11 cellular contexts compared by ENCODE assay signal in the genomic region with DNA sequence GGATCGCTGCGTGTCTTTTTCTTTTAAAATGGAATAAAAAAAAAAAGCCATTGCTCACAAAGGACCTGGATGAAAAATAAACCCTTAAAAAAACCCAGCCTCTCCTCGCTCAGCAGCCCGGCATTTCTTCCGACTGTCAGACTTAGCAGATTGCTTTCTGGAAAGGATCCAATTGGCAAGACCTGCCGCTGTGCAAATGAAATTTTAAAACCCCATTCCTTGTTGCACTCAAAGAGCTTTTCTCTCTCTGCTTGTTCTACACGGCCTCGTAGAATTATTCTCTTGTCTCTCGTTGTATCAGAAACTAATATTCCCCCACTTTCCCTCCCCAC.
A peak's percentile ranks its signal among the peaks of the same experiment; 100 is the strongest.
DNase-seq lines count a peak whose midpoint lies in the region; ATAC-seq and TF ChIP-seq lines count a peak whose summit lies in the region.
"Had no signal": no experiment of that assay in that cellular context is flagged by ENCODE, and none has a peak within 500 bp of the region (broad histone marks: within the 10 kb centered on the region; RNA-seq: fewer than 3 reads in every experiment).

No MANE protein-coding gene starts in this region.

- no peaks in the 10 kb centered on the region for H3K36me3 Mint-ChIP-seq in GM23338 (ENCODE audit: low read depth)

- H4K20me1 ChIP-seq in GM23338 (replicated peaks; ENCODE audit: insufficient read depth), result no peaks in the 10 kb centered on the region

- no peaks in the 10 kb centered on the region for H3K9me3 ChIP-seq in psoas muscle

- DNase-seq in GM23338 (ENCODE audit: low spot score) (no peak), NCI-H446 (lab: John Stamatoyannopoulos, UW) (peak; percentile 21 to 79), fibroblast of peridontal ligament (ENCODE audit: extremely low read depth) (peak; percentile 3), psoas muscle (no peak), dermis blood vessel endothelial cell (no peak)
- DNase-seq in stimulated activated naive CD8-positive, alpha-beta T cell treated with anti-CD3 and anti-CD28 coated beads, Interleukin-15, Interleukin-2, amounts not matched to agents 100 U/mL and 50 U/mL, for 24 hours, result no peak
- DNase-seq: activated CD4-positive, alpha-beta memory T cell treated with anti-CD3 and anti-CD28 coated beads, Interleukin-2, amount 10 ng/mL, durations not matched to agents 7 days and 5 days; stimulated activated CD8-positive, alpha-beta memory T cell treated with anti-CD3 and anti-CD28 coated beads, Interleukin-4, amount 100 ng/mL, for 48 hours had no signal

- no peaks in the 10 kb centered on the region for H3K79me2 ChIP-seq in GM23338 (replicated peaks; ENCODE audit: insufficient read depth)

- H3K4me1 ChIP-seq in GM23338 (ENCODE audit: insufficient read depth), result no peaks in the 10 kb centered on the region
- H3K4me1 ChIP-seq in psoas muscle, result peaks cover 8% of the 10 kb centered on the region

- H3K4me2 ChIP-seq in GM23338, result no peak overlapping the region

- H3K36me3 ChIP-seq in GM23338 (ENCODE audit: insufficient read depth) (no peaks in the 10 kb centered on the region), psoas muscle (ENCODE audit: insufficient read depth in 1 of 2, low read depth in 1 of 2) (no peaks in the 10 kb centered on the region)

- WGBS in psoas muscle, 3 donors, result 9 to 36% (median 11%) methylated on average over 9 of the region's 9 CpGs

- H3K27ac Mint-ChIP-seq in GM23338, result no peak overlapping the region
- H3K27ac Mint-ChIP-seq: activated CD4-positive, alpha-beta memory T cell treated with anti-CD3 and anti-CD28 coated beads, Interleukin-2, amount 10 ng/mL, durations not matched to agents 7 days and 5 days had no signal

- H3K27me3 ChIP-seq in GM23338 (ENCODE audit: insufficient read depth), result no peaks in the 10 kb centered on the region
- H3K27me3 ChIP-seq in psoas muscle (ENCODE audit: insufficient read depth in 3 of 3, low read length in 2 of 3), result peaks cover 0 to 3% (median 0%) of the 10 kb centered on the region in 3 donors

- H3K4me3 Mint-ChIP-seq in GM23338, result no peak overlapping the region
- H3K4me3 Mint-ChIP-seq: activated CD4-positive, alpha-beta memory T cell treated with anti-CD3 and anti-CD28 coated beads, Interleukin-2, amount 10 ng/mL, durations not matched to agents 7 days and 5 days had no signal

- H3K4me3 ChIP-seq in GM23338, result no peak overlapping the region
- peak overlapping the region; percentile 36 for H3K4me3 ChIP-seq in psoas muscle

- TF ChIP-seq CTCF in GM23338 (conservative IDR thresholded peaks at IDR 0.05; ENCODE audit: low read depth in 2 of 2), result no peak
- TF ChIP-seq CTCF in psoas muscle (IDR thresholded peaks at IDR 0.05), result no peak

- H3K4me1 Mint-ChIP-seq in GM23338, result peaks cover 14% of the 10 kb centered on the region
- H3K4me1 Mint-ChIP-seq: activated CD4-positive, alpha-beta memory T cell treated with anti-CD3 and anti-CD28 coated beads, Interleukin-2, amount 10 ng/mL, durations not matched to agents 7 days and 5 days had no signal

- H2AFZ ChIP-seq in GM23338, result peak overlapping the region; percentile 76; the same call in 1 of the 2 replicates

- intact Hi-C loops in psoas muscle (cut with DNase I), result no loop called here

- 0 out of 3 replicates have a peak, but pooled peaks cover 5% of the 10 kb centered on the region for H3K9me3 Mint-ChIP-seq in GM23338
- H3K9me3 Mint-ChIP-seq: activated CD4-positive, alpha-beta memory T cell treated with anti-CD3 and anti-CD28 coated beads, Interleukin-2, amount 10 ng/mL, durations not matched to agents 7 days and 5 days had no signal

- no peak overlapping the region for H3K27ac ChIP-seq in GM23338 (ENCODE audit: low read depth)
- peak overlapping the region; percentile 54 for H3K27ac ChIP-seq in psoas muscle

- ATAC-seq in GM23338, result no peak
- peak in 2 of 4 donors; percentile 26 to 54 for ATAC-seq in psoas muscle
- ATAC-seq in stimulated activated naive CD8-positive, alpha-beta T cell treated with anti-CD3 and anti-CD28 coated beads, Interleukin-15, Interleukin-2, amounts not matched to agents 100 U/mL and 50 U/mL, for 24 hours, result no peak
- ATAC-seq in GM18519 (IDR thresholded peaks at IDR 0.05; ENCODE audit: low FRiP score, unreplicated experiment), result no peak
- ATAC-seq in activated CD4-positive, CD25-positive, alpha-beta regulatory T cell treated with anti-CD3 and anti-CD28 coated beads, Interleukin-2, amount 50 U/mL, for 24 hours, result no peak
- ATAC-seq: Panc1 had no signal

- no peaks in the 10 kb centered on the region for H3F3A ChIP-seq in GM23338 (replicated peaks; ENCODE audit: low read depth)

- H3K9me2 ChIP-seq in GM23338 (ENCODE audit: insufficient read depth), result no peaks in the 10 kb centered on the region

- H3K27me3 Mint-ChIP-seq in GM23338 (ENCODE audit: insufficient read depth, low read depth, poor library complexity), result peaks cover 2% of the 10 kb centered on the region
- H3K27me3 Mint-ChIP-seq: activated CD4-positive, alpha-beta memory T cell treated with anti-CD3 and anti-CD28 coated beads, Interleukin-2, amount 10 ng/mL, durations not matched to agents 7 days and 5 days had no signal

TF ChIP-seq in GM23338, 12 proteins besides CTCF, POLR2A, EP300 and RAD21 (continues in another document):
- TF ChIP-seq NANOG (IDR thresholded peaks at IDR 0.05; ENCODE audit: borderline replicate concordance), result no peak
- TF ChIP-seq, protein P1, sequence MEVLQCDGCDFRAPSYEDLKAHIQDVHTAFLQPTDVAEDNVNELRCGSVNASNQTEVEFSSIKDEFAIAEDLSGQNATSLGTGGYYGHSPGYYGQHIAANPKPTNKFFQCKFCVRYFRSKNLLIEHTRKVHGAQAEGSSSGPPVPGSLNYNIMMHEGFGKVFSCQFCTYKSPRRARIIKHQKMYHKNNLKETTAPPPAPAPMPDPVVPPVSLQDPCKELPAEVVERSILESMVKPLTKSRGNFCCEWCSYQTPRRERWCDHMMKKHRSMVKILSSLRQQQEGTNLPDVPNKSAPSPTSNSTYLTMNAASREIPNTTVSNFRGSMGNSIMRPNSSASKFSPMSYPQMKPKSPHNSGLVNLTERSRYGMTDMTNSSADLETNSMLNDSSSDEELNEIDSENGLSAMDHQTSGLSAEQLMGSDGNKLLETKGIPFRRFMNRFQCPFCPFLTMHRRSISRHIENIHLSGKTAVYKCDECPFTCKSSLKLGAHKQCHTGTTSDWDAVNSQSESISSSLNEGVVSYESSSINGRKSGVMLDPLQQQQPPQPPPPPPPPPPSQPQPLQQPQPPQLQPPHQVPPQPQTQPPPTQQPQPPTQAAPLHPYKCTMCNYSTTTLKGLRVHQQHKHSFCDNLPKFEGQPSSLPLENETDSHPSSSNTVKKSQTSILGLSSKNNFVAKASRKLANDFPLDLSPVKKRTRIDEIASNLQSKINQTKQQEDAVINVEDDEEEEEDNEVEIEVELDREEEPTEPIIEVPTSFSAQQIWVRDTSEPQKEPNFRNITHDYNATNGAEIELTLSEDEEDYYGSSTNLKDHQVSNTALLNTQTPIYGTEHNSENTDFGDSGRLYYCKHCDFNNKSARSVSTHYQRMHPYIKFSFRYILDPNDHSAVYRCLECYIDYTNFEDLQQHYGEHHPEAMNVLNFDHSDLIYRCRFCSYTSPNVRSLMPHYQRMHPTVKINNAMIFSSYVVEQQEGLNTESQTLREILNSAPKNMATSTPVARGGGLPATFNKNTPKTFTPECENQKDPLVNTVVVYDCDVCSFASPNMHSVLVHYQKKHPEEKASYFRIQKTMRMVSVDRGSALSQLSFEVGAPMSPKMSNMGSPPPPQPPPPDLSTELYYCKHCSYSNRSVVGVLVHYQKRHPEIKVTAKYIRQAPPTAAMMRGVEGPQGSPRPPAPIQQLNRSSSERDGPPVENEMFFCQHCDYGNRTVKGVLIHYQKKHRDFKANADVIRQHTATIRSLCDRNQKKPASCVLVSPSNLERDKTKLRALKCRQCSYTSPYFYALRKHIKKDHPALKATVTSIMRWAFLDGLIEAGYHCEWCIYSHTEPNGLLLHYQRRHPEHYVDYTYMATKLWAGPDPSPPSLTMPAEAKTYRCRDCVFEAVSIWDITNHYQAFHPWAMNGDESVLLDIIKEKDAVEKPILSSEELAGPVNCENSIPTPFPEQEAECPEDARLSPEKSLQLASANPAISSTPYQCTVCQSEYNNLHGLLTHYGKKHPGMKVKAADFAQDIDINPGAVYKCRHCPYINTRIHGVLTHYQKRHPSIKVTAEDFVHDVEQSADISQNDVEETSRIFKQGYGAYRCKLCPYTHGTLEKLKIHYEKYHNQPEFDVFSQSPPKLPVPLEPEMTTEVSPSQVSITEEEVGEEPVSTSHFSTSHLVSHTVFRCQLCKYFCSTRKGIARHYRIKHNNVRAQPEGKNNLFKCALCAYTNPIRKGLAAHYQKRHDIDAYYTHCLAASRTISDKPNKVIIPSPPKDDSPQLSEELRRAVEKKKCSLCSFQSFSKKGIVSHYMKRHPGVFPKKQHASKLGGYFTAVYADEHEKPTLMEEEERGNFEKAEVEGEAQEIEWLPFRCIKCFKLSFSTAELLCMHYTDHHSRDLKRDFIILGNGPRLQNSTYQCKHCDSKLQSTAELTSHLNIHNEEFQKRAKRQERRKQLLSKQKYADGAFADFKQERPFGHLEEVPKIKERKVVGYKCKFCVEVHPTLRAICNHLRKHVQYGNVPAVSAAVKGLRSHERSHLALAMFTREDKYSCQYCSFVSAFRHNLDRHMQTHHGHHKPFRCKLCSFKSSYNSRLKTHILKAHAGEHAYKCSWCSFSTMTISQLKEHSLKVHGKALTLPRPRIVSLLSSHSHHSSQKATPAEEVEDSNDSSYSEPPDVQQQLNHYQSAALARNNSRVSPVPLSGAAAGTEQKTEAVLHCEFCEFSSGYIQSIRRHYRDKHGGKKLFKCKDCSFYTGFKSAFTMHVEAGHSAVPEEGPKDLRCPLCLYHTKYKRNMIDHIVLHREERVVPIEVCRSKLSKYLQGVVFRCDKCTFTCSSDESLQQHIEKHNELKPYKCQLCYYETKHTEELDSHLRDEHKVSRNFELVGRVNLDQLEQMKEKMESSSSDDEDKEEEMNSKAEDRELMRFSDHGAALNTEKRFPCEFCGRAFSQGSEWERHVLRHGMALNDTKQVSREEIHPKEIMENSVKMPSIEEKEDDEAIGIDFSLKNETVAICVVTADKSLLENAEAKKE (CRISPR knock-in tag; IDR thresholded peaks at IDR 0.05), result no peak
- no peak for TF ChIP-seq EZH2phosphoT487 (IDR thresholded peaks at IDR 0.05; ENCODE audit: unreplicated experiment)
- TF ChIP-seq, protein P2, sequence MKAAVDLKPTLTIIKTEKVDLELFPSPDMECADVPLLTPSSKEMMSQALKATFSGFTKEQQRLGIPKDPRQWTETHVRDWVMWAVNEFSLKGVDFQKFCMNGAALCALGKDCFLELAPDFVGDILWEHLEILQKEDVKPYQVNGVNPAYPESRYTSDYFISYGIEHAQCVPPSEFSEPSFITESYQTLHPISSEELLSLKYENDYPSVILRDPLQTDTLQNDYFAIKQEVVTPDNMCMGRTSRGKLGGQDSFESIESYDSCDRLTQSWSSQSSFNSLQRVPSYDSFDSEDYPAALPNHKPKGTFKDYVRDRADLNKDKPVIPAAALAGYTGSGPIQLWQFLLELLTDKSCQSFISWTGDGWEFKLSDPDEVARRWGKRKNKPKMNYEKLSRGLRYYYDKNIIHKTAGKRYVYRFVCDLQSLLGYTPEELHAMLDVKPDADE (IDR thresholded peaks at IDR 0.05), result no peak
- TF ChIP-seq CREB1 (CRISPR knock-in tag; IDR thresholded peaks at IDR 0.05; ENCODE audit: low read depth), result no peak
- TF ChIP-seq STAT1 (IDR thresholded peaks at IDR 0.05; ENCODE audit: unreplicated experiment), result no peak

Comparison
In these comparisons a context has a peak if more than half of its experiments do, and no peak if none do; other contexts are left out.
1. DNase-seq: peak in NCI-H446 (2 of 2) and fibroblast of peridontal ligament (single experiment); none in GM23338 (single experiment), psoas muscle (0 of 2), dermis blood vessel endothelial cell (single experiment) and stimulated activated naive CD8-positive, alpha-beta T cell treated with anti-CD3 and anti-CD28 coated beads, Interleukin-15, Interleukin-2, amounts not matched to agents 100 U/mL and 50 U/mL, for 24 hours (single experiment).